1 cellular context compared by ENCODE assay signal in genomic region chr20:3783516-3784225, GRCh38.
TF ChIP-seq lines count a peak whose summit lies in the region.

No MANE protein-coding gene starts in this region.

TF ChIP-seq in GM12878, 131 proteins besides CTCF, POLR2A, EP300 and RAD21 (continued from another document):
- no peak for TF ChIP-seq ZNF687 (IDR thresholded peaks at IDR 0.05)
- TF ChIP-seq ZNF274 (IDR thresholded peaks at IDR 0.05; ENCODE audit: insufficient read depth, insufficient read length): no peak
- TF ChIP-seq KAT2A (conservative IDR thresholded peaks at IDR 0.05; ENCODE audit: control insufficient read depth, low read depth, low read length): no peak
- TF ChIP-seq EGR1 (IDR thresholded peaks at IDR 0.05; ENCODE audit: borderline replicate concordance in 1 of 2, low read depth in 2 of 2, low read length in 2 of 2): no peak
